ENCODE assay signal across 11 cellular contexts in the genomic region with DNA sequence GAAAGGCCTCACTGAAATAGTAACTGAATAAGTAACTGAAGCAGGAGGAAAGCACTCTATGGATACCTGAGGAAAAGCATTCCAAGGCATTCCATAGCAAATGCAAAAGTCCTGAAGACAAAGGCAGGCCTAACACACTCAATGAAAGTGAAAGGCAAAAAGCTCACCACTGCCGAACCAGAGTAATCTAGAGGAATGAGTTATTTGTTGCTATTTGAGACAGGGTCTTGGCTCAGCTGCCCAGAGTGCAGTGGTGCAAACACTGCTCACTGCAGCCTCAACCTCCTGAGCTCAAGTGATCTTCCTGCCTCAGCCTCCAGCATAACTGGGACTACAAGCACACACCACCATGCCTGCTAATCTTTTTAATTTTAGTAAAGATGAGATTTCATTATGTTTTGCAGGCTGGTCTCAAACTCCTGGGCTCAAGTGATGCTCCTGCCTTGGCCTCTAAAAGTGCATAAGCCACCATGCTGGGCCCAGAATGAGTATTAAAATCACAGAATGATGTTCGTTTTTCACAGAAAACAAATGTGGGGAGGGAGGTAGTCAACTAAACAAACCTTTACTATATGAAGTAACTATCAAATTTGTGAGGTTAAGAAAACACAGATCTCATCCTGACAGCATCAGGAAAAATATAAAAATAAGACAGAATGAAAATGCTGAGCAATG. TPM values are rescaled to one million over a fixed set of nuclear protein-coding genes. Genes with fewer than 3 reads are reported as not detected.
DNase-seq lines count a peak whose midpoint lies in the region; ATAC-seq, FAIRE-seq and TF ChIP-seq lines count a peak whose summit lies in the region.
"Had no signal": no experiment of that assay in that cellular context is flagged by ENCODE, and none has a peak within 500 bp of the region (broad histone marks: within the 10 kb centered on the region; RNA-seq: fewer than 3 reads in every experiment).

No MANE protein-coding gene starts in this region.

- H3K4me3 Mint-ChIP-seq in brain: peak overlapping the region in 1 of 5 experiments; percentile 30

- H3K36me3 Mint-ChIP-seq in brain: peaks cover 81% of the 10 kb centered on the region

- no peaks in the 10 kb centered on the region for H3K4me1 ChIP-seq in lower lobe of right lung

- peak overlapping the region in 3 of 5 experiments; percentile 3 to 23 (median 23) for H3K27ac Mint-ChIP-seq in brain
- H3K27ac Mint-ChIP-seq: activated T-helper 2 cell treated with anti-CD3 and anti-CD28 coated beads, Interferon-gamma antibody, Interleukin-2, Interleukin-4, amounts not matched to agents 10 μg/mL and 5 μg/mL and 100 μg/mL, durations not matched to agents 14 hours and 24 hours and 36 hours had no signal

- ATAC-seq in GM19468 (IDR thresholded peaks at IDR 0.05; ENCODE audit: extremely low read depth, unreplicated experiment) (peak; percentile 57), HG03060 (IDR thresholded peaks at IDR 0.05; ENCODE audit: low read depth, unreplicated experiment) (peak; percentile 62), lower lobe of right lung (no peak)

- H3K9me3 ChIP-seq in lower lobe of right lung: no peaks in the 10 kb centered on the region

- DNase-seq in ELF-1 (ENCODE audit: low read depth, low spot score) (peak; percentile 71), lower lobe of right lung (no peak), NCI-H1436 (lab: John Stamatoyannopoulos, UW) (no peak), posterior cingulate gyrus (no peak), RCC 7860 (ENCODE audit: low spot score) (no peak)
- DNase-seq: NCI-H2227 treated with DMSO at 0.1 percent for 48 hours had no signal

- H3K4me3 ChIP-seq in lower lobe of right lung: no peak overlapping the region

- no peaks in the 10 kb centered on the region for H3K27me3 Mint-ChIP-seq in brain

- H3K36me3 ChIP-seq in lower lobe of right lung: no peaks in the 10 kb centered on the region

- TF ChIP-seq CTCF in brain (conservative IDR thresholded peaks at IDR 0.05) (no peak), lower lobe of right lung (IDR thresholded peaks at IDR 0.05) (no peak)

- no peak for FAIRE-seq in RCC 7860 (lab: Jason Lieb, UNC)
- FAIRE-seq: islet of Langerhans had no signal

- no peaks in the 10 kb centered on the region for H3K27me3 ChIP-seq in lower lobe of right lung (ENCODE audit: low read depth)

- no peak overlapping the region for H3K27ac ChIP-seq in lower lobe of right lung

- H3K4me1 Mint-ChIP-seq in brain: peaks cover 15% of the 10 kb centered on the region

- intact Hi-C loops in lower lobe of right lung (cut with DNase I): no loop called here
- intact Hi-C loops in posterior cingulate gyrus (cut with DNase I): no loop called here

- H3K9me3 Mint-ChIP-seq in brain: peaks cover 6 to 29% (median 15%) of the 10 kb centered on the region in 5 experiments
- H3K9me3 Mint-ChIP-seq: activated T-helper 2 cell treated with anti-CD3 and anti-CD28 coated beads, Interferon-gamma antibody, Interleukin-2, Interleukin-4, amounts not matched to agents 10 μg/mL and 5 μg/mL and 100 μg/mL, durations not matched to agents 14 hours and 24 hours and 36 hours had no signal

RNA-seq across cellular contexts. Expression of a gene that starts 17.9 kb away (rescaled TPM):
- polyA plus RNA-seq in brain (ENCODE audit: insufficient read depth, low read depth, low replicate concordance): 13.3 TPM
- total RNA-seq in lower lobe of right lung: 36.6 TPM

RNA-seq across cellular contexts. Expression of a gene that starts 18.0 kb away (rescaled TPM):
- polyA plus RNA-seq in brain (ENCODE audit: insufficient read depth, low read depth, low replicate concordance): 8.4 TPM
- 3.8 TPM for total RNA-seq in lower lobe of right lung

Comparison
In these comparisons a context has a peak if more than half of its experiments do, and no peak if none do; other contexts are left out.
1. ATAC-seq: peak in GM19468 (single experiment) and HG03060 (single experiment); none in lower lobe of right lung (0 of 2).